8 cellular contexts compared by ENCODE assay signal in the genomic region with DNA sequence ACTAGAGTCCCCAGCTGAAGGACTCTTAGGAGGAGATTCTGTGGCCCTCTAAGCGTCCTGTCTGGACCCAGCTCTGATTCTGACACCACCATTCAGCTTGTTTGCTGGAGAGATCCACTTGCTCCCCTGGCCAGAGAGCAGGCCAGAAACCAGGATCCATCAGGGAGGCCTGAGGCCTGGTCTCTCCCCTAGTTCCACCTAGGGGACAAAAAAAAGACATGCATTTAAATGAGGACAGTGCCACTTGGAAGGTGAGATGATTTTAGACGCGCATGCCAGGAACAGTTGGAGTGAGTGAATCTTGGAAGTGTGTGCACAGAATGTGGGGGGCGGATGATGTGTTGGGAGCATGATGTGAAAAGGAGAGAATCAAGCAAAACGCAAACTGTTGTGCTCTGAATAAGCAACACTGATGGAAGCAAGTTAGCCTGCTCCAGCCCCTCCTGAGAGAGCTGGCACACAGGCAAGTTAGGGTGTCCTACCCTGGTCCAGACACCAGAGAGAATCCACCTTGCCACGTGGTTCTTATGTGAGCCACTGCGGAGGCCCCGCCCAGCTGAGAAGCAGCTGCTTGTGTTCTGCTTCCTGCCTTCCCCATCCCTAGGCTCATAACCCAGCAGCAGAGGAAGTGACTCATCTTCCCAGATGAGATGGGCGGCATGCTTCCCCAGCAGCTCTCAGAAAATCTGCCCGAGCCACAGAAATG. TPM values are rescaled to one million over a fixed set of nuclear protein-coding genes. Genes with fewer than 3 reads are reported as not detected.
DNase-seq lines count a peak whose midpoint lies in the region; ATAC-seq, FAIRE-seq and TF ChIP-seq lines count a peak whose summit lies in the region.

No MANE protein-coding gene starts in this region.

- ATAC-seq in GM21825 (IDR thresholded peaks at IDR 0.05; ENCODE audit: unreplicated experiment), result peak; percentile 81

- H3K9me3 Mint-ChIP-seq in MCF 10A (ENCODE audit: unreplicated experiment) (no peaks in the 10 kb centered on the region), mesothelial cell of epicardium (no peaks in the 10 kb centered on the region)

- intact Hi-C loops in MCF 10A (cut with micrococcal nuclease) (loop anchor here (1.0 to 5.0 kb wide), 3 partner anchors 105 to 216 kb away; no protein-coding TSS in a partner anchor), kidney (cut with DNase I) (loop anchor here (5.0 to 10.0 kb wide), 2 partner anchors 52 to 104 kb away; no protein-coding TSS in a partner anchor)

- peaks cover 16% of the 10 kb centered on the region for H3K4me1 Mint-ChIP-seq in MCF 10A (ENCODE audit: insufficient read depth, unreplicated experiment)
- peaks cover 12% of the 10 kb centered on the region for H3K4me1 Mint-ChIP-seq in mesothelial cell of epicardium

- CTCF ChIA-PET in MCF 10A (lab: Yijun Ruan, JAX), result interaction anchor here (0.6 to 11.3 kb wide), 16 partner anchors 12 to 389 kb away, joined by 3 to 251 read pairs (median 4); no protein-coding TSS in a partner anchor

- H3K36me3 Mint-ChIP-seq in MCF 10A (ENCODE audit: insufficient read depth, unreplicated experiment) (no peaks in the 10 kb centered on the region), mesothelial cell of epicardium (no peaks in the 10 kb centered on the region)

- no TSS peak for BruUV-seq in MCF 10A (replicated peaks; lab: Mats Ljungman, UMichigan)

- H3K27me3 Mint-ChIP-seq in MCF 10A (ENCODE audit: insufficient read depth, unreplicated experiment) (peaks cover 16% of the 10 kb centered on the region), mesothelial cell of epicardium (ENCODE audit: low read depth) (peaks cover 33% of the 10 kb centered on the region)

- H3K27ac ChIP-seq in kidney (ENCODE audit: low read depth in 2 of 2, low read length in 2 of 2), result no peak overlapping the region

- peak overlapping the region; percentile 53 for H3K27ac Mint-ChIP-seq in MCF 10A (ENCODE audit: low read depth, unreplicated experiment)
- no peak overlapping the region for H3K27ac Mint-ChIP-seq in mesothelial cell of epicardium

- DNase-seq in COR-L47 (lab: John Stamatoyannopoulos, UW) (peak; percentile 85), NCI-H146 treated with DMSO at 0.1 percent for 48 hours (lab: John Stamatoyannopoulos, UW; ENCODE audit: unreplicated experiment) (peak; percentile 18), MCF 10A (ENCODE audit: unreplicated experiment) (peak; percentile 90), kidney (peak; percentile 92), mesothelial cell of epicardium (ENCODE audit: low spot score in 2 of 2, unreplicated experiment in 2 of 2) (no peak)
- DNase-seq in activated CD4-positive, CD25-positive, alpha-beta regulatory T cell (lab: John Stamatoyannopoulos, UW), result peak; percentile 26 to 63 (median 49)
- peak; percentile 62 for DNase-seq in stimulated activated CD4-positive, alpha-beta T cell treated with anti-CD3 and anti-CD28 coated beads, Interleukin-2, amount 100 ng/mL, for 48 hours

- H3K9me3 ChIP-seq in kidney (ENCODE audit: control insufficient read depth in 1 of 2, low read length in 2 of 2), result no peaks in the 10 kb centered on the region

- no peaks in the 10 kb centered on the region for H3K36me3 ChIP-seq in kidney (ENCODE audit: control insufficient read depth in 1 of 2, insufficient read depth in 2 of 2, low read length in 2 of 2)

- no peak for FAIRE-seq in kidney (lab: Jason Lieb, UNC)

- no peak overlapping the region for H3K4me3 Mint-ChIP-seq in MCF 10A (ENCODE audit: unreplicated experiment)
- H3K4me3 Mint-ChIP-seq in mesothelial cell of epicardium, result no peak overlapping the region

- POLR2A ChIA-PET in MCF 10A (lab: Yijun Ruan, JAX), result interaction anchor here (1.1 kb wide), 1 partner anchor 62 kb away, joined by 6 read pairs; no protein-coding TSS in a partner anchor

- H3K9ac ChIP-seq in kidney (ENCODE audit: low read length in 2 of 2), result no peak overlapping the region

- TF ChIP-seq CTCF in MCF 10A (IDR thresholded peaks at IDR 0.05; ENCODE audit: unreplicated experiment) (no peak), kidney (IDR thresholded peaks at IDR 0.05; ENCODE audit: borderline replicate concordance, extremely low read depth, insufficient read depth) (no peak), mesothelial cell of epicardium (IDR thresholded peaks at IDR 0.05; ENCODE audit: unreplicated experiment) (no peak)

- peaks cover 0 to 4% of the 10 kb centered on the region in 2 donors for H3K4me1 ChIP-seq in kidney (ENCODE audit: control insufficient read depth in 1 of 2, insufficient read depth in 1 of 2, low read depth in 1 of 2, low read length in 2 of 2)

- H3K4me3 ChIP-seq in kidney (ENCODE audit: low read length in 2 of 2), result no peak overlapping the region

RNA-seq across cellular contexts. Expression of a gene that starts 8.0 kb away (rescaled TPM):
- total RNA-seq in MCF 10A (2022) (not detected in 2 replicates), kidney (117 TPM), mesothelial cell of epicardium (0.44 to 0.45 TPM in 2 of 3 replicates, not detected in the other)
- 8.9 TPM for polyA plus RNA-seq in kidney (ENCODE audit: insufficient read depth, low read depth, low replicate concordance)

RNA-seq across cellular contexts. Expression of a gene that starts 46.2 kb away (rescaled TPM):
- not detected in 2 replicates for total RNA-seq in MCF 10A (2022)
- total RNA-seq in kidney, result not detected
- polyA plus RNA-seq in kidney (ENCODE audit: insufficient read depth, low read depth, low replicate concordance), result not detected
- total RNA-seq in mesothelial cell of epicardium, result not detected in 3 replicates

Comparison
In these comparisons a context has a peak if more than half of its experiments do, and no peak if none do; other contexts are left out.
1. DNase-seq: peak in COR-L47 (single experiment), NCI-H146 treated with DMSO at 0.1 percent for 48 hours (single experiment), activated CD4-positive, CD25-positive, alpha-beta regulatory T cell (4 of 4), MCF 10A (single experiment), kidney (single experiment) and stimulated activated CD4-positive, alpha-beta T cell treated with anti-CD3 and anti-CD28 coated beads, Interleukin-2, amount 100 ng/mL, for 48 hours (2 of 2); none in mesothelial cell of epicardium (0 of 2).
2. RNA of a gene that starts 8.0 kb away (total RNA-seq): 117 TPM in kidney (single experiment); 0.44 to 0.45 TPM in mesothelial cell of epicardium and not detected in MCF 10A; every median in the first group is over 10 times any median in the second.